Comparison of ENCODE assay signal across 5 cellular contexts in genomic region chr20:39364320-39364719, GRCh38.
"Had no signal": no experiment of that assay in that cellular context is flagged by ENCODE, and none has a peak within 500 bp of the region (broad histone marks: within the 10 kb centered on the region; RNA-seq: fewer than 3 reads in every experiment).

No MANE protein-coding gene starts in this region.

- H3K9ac ChIP-seq: GM23248 had no signal

- DNase-seq: GM23248, GOT3, H9, HCEC 1CT, KBM-7 had no signal

- H2AFZ ChIP-seq: GM23248 had no signal

- H3K4me3 ChIP-seq: GM23248 had no signal

- H3K27ac ChIP-seq: GM23248 had no signal
